15 cellular contexts compared by ENCODE assay signal in the genomic region with DNA sequence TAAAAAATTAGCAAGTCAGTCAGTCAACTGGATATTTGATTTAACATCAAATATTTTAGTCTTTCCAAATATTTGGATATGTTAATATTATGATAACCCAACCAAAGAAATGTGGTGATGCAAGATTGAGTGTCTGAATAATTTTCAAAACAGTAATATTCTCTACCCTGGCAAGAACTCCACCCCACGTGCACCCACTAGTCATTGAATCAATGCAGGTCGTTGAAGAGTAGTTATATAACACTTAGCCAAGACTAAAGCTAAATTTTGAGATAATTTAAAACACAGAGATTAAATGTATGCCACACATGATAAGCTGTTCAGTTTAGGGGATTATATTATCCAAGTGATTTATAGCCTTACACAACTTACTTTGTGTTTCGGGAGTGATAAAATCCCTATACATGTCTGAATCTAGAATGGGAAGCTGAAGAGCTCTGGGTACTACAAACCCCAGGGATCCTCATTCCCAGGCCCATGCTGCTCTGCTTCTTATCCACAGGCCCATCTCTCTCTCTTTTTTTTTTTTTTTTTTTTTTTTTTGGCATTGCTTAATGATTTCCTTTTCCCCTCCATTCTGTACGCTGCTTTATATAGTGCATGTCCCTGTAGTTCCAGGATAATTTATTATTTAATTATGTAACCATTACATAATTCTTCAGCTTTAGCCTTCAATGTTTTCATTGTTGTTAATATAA.
"Had no signal": no experiment of that assay in that cellular context is flagged by ENCODE, and none has a peak within 500 bp of the region (broad histone marks: within the 10 kb centered on the region; RNA-seq: fewer than 3 reads in every experiment).

No MANE protein-coding gene starts in this region.

- H3K9me3 ChIP-seq: gastrocnemius medialis, ovary had no signal

- H3K4me3 ChIP-seq: gastrocnemius medialis, ovary had no signal

- H3K36me3 ChIP-seq: gastrocnemius medialis, ovary had no signal

- ATAC-seq: activated CD4-positive, CD25-positive, alpha-beta regulatory T cell treated with anti-CD3 and anti-CD28 coated beads, Interleukin-2, amount 50 U/mL, for 24 hours; activated CD8-positive, alpha-beta memory T cell treated with anti-CD3 and anti-CD28 coated beads, Interleukin-2, amount 10 ng/mL, durations not matched to agents 7 days and 5 days; gastrocnemius medialis; left ventricle myocardium superior; stimulated activated naive B cell treated with anti-CD40 and anti-IgM and Interleukin-4, amounts not matched to agents 10 μg/mL and 1 μg/mL and 100 μg/mL, for 72 hours had no signal

- H3K27me3 ChIP-seq: gastrocnemius medialis, ovary had no signal

- H3K27me3 Mint-ChIP-seq: activated CD8-positive, alpha-beta memory T cell treated with anti-CD3 and anti-CD28 coated beads, Interleukin-2, amount 10 ng/mL, durations not matched to agents 7 days and 5 days; activated T-cell treated with anti-CD3 and anti-CD28 coated beads, Interleukin-2, amount 50 U/mL, for 24 hours; stimulated activated naive B cell treated with anti-CD40 and anti-IgM and Interleukin-4, amounts not matched to agents 10 μg/mL and 1 μg/mL and 100 μg/mL, for 72 hours had no signal

- H3K4me3 Mint-ChIP-seq: activated CD8-positive, alpha-beta memory T cell treated with anti-CD3 and anti-CD28 coated beads, Interleukin-2, amount 10 ng/mL, durations not matched to agents 7 days and 5 days; activated naive CD8-positive, alpha-beta T cell; activated T-cell treated with anti-CD3 and anti-CD28 coated beads, Interleukin-2, amount 50 U/mL, for 24 hours; dendritic cell treated with granulocyte-macrophage colony-stimulating factor and Interleukin-4, amounts not matched to agents 40 ng/mL and 50 ng/mL, for 4 days; stimulated activated naive B cell treated with anti-CD40 and anti-IgM and Interleukin-4, amounts not matched to agents 10 μg/mL and 1 μg/mL and 100 μg/mL, for 72 hours; type B pancreatic cell had no signal

- DNase-seq: activated CD4-positive, alpha-beta T cell treated with anti-CD3 and anti-CD28 coated beads, Interleukin-2, amount 50 U/mL, for 4 hours; activated CD8-positive, alpha-beta memory T cell treated with anti-CD3 and anti-CD28 coated beads, Interleukin-2, amount 10 ng/mL, durations not matched to agents 7 days and 5 days; activated effector memory CD4-positive, alpha-beta T cell treated with anti-CD3 and anti-CD28 coated beads, Interleukin-2, amount 50 U/mL, for 16 hours; activated T-cell treated with anti-CD3 and anti-CD28 coated beads, Interleukin-2, amount 50 U/mL, for 24 hours; aorta; gastrocnemius medialis; left ventricle myocardium superior; ovary; Right ventricle myocardium superior; stimulated activated CD4-positive, alpha-beta T cell treated with anti-CD3 and anti-CD28 coated beads, Interleukin-2, amount 100 ng/mL, for 24 hours; stimulated activated naive B cell treated with anti-CD40 and anti-IgM and Interleukin-4, amounts not matched to agents 10 μg/mL and 1 μg/mL and 100 μg/mL, for 72 hours had no signal

- H3K27ac ChIP-seq: gastrocnemius medialis, ovary had no signal

- H3K27ac Mint-ChIP-seq: activated CD8-positive, alpha-beta memory T cell treated with anti-CD3 and anti-CD28 coated beads, Interleukin-2, amount 10 ng/mL, durations not matched to agents 7 days and 5 days; activated naive CD8-positive, alpha-beta T cell; activated T-cell treated with anti-CD3 and anti-CD28 coated beads, Interleukin-2, amount 50 U/mL, for 24 hours; dendritic cell treated with granulocyte-macrophage colony-stimulating factor and Interleukin-4, amounts not matched to agents 40 ng/mL and 50 ng/mL, for 4 days; stimulated activated naive B cell treated with anti-CD40 and anti-IgM and Interleukin-4, amounts not matched to agents 10 μg/mL and 1 μg/mL and 100 μg/mL, for 72 hours; type B pancreatic cell had no signal

- H3K9me3 Mint-ChIP-seq: dendritic cell treated with granulocyte-macrophage colony-stimulating factor and Interleukin-4, amounts not matched to agents 40 ng/mL and 50 ng/mL, for 4 days; type B pancreatic cell had no signal

- H3K36me3 Mint-ChIP-seq: activated CD8-positive, alpha-beta memory T cell treated with anti-CD3 and anti-CD28 coated beads, Interleukin-2, amount 10 ng/mL, durations not matched to agents 7 days and 5 days; activated naive CD8-positive, alpha-beta T cell; stimulated activated naive B cell treated with anti-CD40 and anti-IgM and Interleukin-4, amounts not matched to agents 10 μg/mL and 1 μg/mL and 100 μg/mL, for 72 hours; type B pancreatic cell had no signal

- H3K4me1 ChIP-seq: gastrocnemius medialis had no signal

- H3K4me1 Mint-ChIP-seq: activated CD8-positive, alpha-beta memory T cell treated with anti-CD3 and anti-CD28 coated beads, Interleukin-2, amount 10 ng/mL, durations not matched to agents 7 days and 5 days; stimulated activated naive B cell treated with anti-CD40 and anti-IgM and Interleukin-4, amounts not matched to agents 10 μg/mL and 1 μg/mL and 100 μg/mL, for 72 hours had no signal
